Comparison of ENCODE assay signal across 13 cellular contexts in the genomic region with DNA sequence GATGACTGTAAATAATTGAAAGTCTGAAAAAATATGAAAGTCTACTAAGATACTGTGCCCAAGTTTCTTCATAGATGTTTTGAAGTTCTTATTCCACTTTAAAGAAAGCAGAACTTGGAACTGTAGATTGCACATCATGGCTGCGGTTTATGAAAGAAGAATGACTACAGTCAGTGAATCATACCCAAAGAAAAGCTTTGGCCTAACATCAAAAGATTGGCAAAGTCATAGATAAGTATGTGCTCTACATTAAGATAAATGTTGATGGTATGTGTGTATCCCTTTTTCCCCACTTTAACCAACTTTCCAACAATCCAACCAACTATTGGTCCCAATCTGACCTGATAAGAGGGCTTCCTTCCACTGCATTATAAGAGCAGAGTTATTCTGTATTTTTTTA.
DNase-seq lines count a peak whose midpoint lies in the region; ATAC-seq and TF ChIP-seq lines count a peak whose summit lies in the region.
"Had no signal": no experiment of that assay in that cellular context is flagged by ENCODE, and none has a peak within 500 bp of the region (broad histone marks: within the 10 kb centered on the region; RNA-seq: fewer than 3 reads in every experiment).

No MANE protein-coding gene starts in this region.

- H3K27me3 ChIP-seq in PC-3 (ENCODE audit: low read length) (no peaks in the 10 kb centered on the region), left ventricle myocardium inferior (ENCODE audit: low read depth) (peaks cover 12% of the 10 kb centered on the region)

- no peaks in the 10 kb centered on the region for H3K9me2 ChIP-seq in PC-3 (replicated peaks; ENCODE audit: low read length)

- BruUV-seq in PC-3 (replicated peaks; lab: Mats Ljungman, UMichigan), result no TSS peak

- H3K36me3 ChIP-seq in PC-3 (ENCODE audit: low read depth, low read length) (no peaks in the 10 kb centered on the region), left ventricle myocardium inferior (no peaks in the 10 kb centered on the region)

- H4K20me1 ChIP-seq in PC-3 (ENCODE audit: low read length), result no peaks in the 10 kb centered on the region

- no peak overlapping the region for H3K27ac Mint-ChIP-seq in stimulated activated effector memory CD8-positive, alpha-beta T cell treated with anti-CD3 and anti-CD28 coated beads, Interleukin-12 subunit alpha, Interleukin-12 subunit beta, amount 100 ng/mL, for 72 hours

- CTCF ChIA-PET in PC-3 (lab: Charles Lee), result no interaction called here

- H3K4me1 Mint-ChIP-seq in stimulated activated effector memory CD8-positive, alpha-beta T cell treated with anti-CD3 and anti-CD28 coated beads, Interleukin-12 subunit alpha, Interleukin-12 subunit beta, amount 100 ng/mL, for 72 hours, result no peaks in the 10 kb centered on the region

- peak; percentile 82 for DNase-seq in HCEC 1CT
- DNase-seq in PC-3, result peak; percentile 67
- DNase-seq in choroid plexus epithelial cell (ENCODE audit: low read depth), result peak; percentile 37
- peak; percentile 84 for DNase-seq in stromal cell of bone marrow (ENCODE audit: low read depth)
- DNase-seq in stimulated activated effector memory CD8-positive, alpha-beta T cell treated with anti-CD3 and anti-CD28 coated beads, Interleukin-12 subunit alpha, Interleukin-12 subunit beta, amount 100 ng/mL, for 72 hours (ENCODE audit: low spot score in 2 of 2), result no peak
- DNase-seq in left ventricle myocardium inferior, result no peak
- DNase-seq: central memory CD4-positive, alpha-beta T cell; COR-L47; NCI-H146; SHP77; small intestine had no signal

- H3K9ac ChIP-seq in PC-3 (ENCODE audit: low read length), result no peak overlapping the region

- no peak overlapping the region for H3K4me3 ChIP-seq in PC-3 (ENCODE audit: low read length)
- H3K4me3 ChIP-seq in choroid plexus epithelial cell (ENCODE audit: low read depth, low read length), result no peak overlapping the region
- H3K4me3 ChIP-seq in left ventricle myocardium inferior, result no peak overlapping the region

- TF ChIP-seq CTCF in PC-3 (conservative IDR thresholded peaks at IDR 0.05; ENCODE audit: low read depth, low read length) (no peak), choroid plexus epithelial cell (conservative IDR thresholded peaks at IDR 0.05; ENCODE audit: low read depth, low read length) (no peak), left ventricle myocardium inferior (IDR thresholded peaks at IDR 0.05; ENCODE audit: borderline replicate concordance) (no peak)

- ATAC-seq in PC-3, result no peak
- no peak for ATAC-seq in stimulated activated effector memory CD8-positive, alpha-beta T cell treated with anti-CD3 and anti-CD28 coated beads, Interleukin-12 subunit alpha, Interleukin-12 subunit beta, amount 100 ng/mL, for 72 hours
- ATAC-seq in HG02763 (IDR thresholded peaks at IDR 0.05; ENCODE audit: unreplicated experiment), result no peak
- no peak for ATAC-seq in HG03135 (IDR thresholded peaks at IDR 0.05; ENCODE audit: unreplicated experiment)

- H3K4me1 ChIP-seq in PC-3 (ENCODE audit: insufficient read depth, low read length), result peaks cover 7% of the 10 kb centered on the region
- H3K4me1 ChIP-seq in left ventricle myocardium inferior, result no peaks in the 10 kb centered on the region

- peak overlapping the region; percentile 19 for H3K4me2 ChIP-seq in PC-3 (ENCODE audit: low read length)

- no peak overlapping the region for H2AFZ ChIP-seq in PC-3 (ENCODE audit: low read length)

- no peaks in the 10 kb centered on the region for H3K36me3 Mint-ChIP-seq in stimulated activated effector memory CD8-positive, alpha-beta T cell treated with anti-CD3 and anti-CD28 coated beads, Interleukin-12 subunit alpha, Interleukin-12 subunit beta, amount 100 ng/mL, for 72 hours

- H3K4me3 Mint-ChIP-seq in stimulated activated effector memory CD8-positive, alpha-beta T cell treated with anti-CD3 and anti-CD28 coated beads, Interleukin-12 subunit alpha, Interleukin-12 subunit beta, amount 100 ng/mL, for 72 hours, result no peak overlapping the region

- POLR2A ChIA-PET in PC-3 (lab: Charles Lee; ENCODE audit: unreplicated experiment), result no interaction called here

- H3K9me3 ChIP-seq in PC-3 (ENCODE audit: low read length) (no peaks in the 10 kb centered on the region), left ventricle myocardium inferior (replicated peaks) (no peaks in the 10 kb centered on the region)

- H3K9me3 Mint-ChIP-seq in stimulated activated effector memory CD8-positive, alpha-beta T cell treated with anti-CD3 and anti-CD28 coated beads, Interleukin-12 subunit alpha, Interleukin-12 subunit beta, amount 100 ng/mL, for 72 hours, result peaks cover 5% of the 10 kb centered on the region

- H3K27ac ChIP-seq in PC-3 (ENCODE audit: low read length), result no peak overlapping the region
- H3K27ac ChIP-seq in left ventricle myocardium inferior (replicated peaks), result no peak overlapping the region

- no peaks in the 10 kb centered on the region for H3K79me2 ChIP-seq in PC-3 (ENCODE audit: low read length)

- intact Hi-C loops in PC-3 (cut with micrococcal nuclease) (no loop called here), left ventricle myocardium inferior (cut with micrococcal nuclease) (no loop called here)

- no peaks in the 10 kb centered on the region for H3F3A ChIP-seq in PC-3 (ENCODE audit: low read length, unreplicated experiment)

Comparison
In these comparisons a context has a peak if more than half of its experiments do, and no peak if none do; other contexts are left out.
1. DNase-seq: peak in HCEC 1CT (single experiment), PC-3 (single experiment), choroid plexus epithelial cell (single experiment) and stromal cell of bone marrow (single experiment); none in stimulated activated effector memory CD8-positive, alpha-beta T cell treated with anti-CD3 and anti-CD28 coated beads, Interleukin-12 subunit alpha, Interleukin-12 subunit beta, amount 100 ng/mL, for 72 hours (0 of 2) and left ventricle myocardium inferior (single experiment).